Comparison of ENCODE assay signal across 11 cellular contexts in genomic region chr4:32133734-32134133, GRCh38.
DNase-seq lines count a peak whose midpoint lies in the region; TF ChIP-seq lines count a peak whose summit lies in the region.
"Had no signal": no experiment of that assay in that cellular context is flagged by ENCODE, and none has a peak within 500 bp of the region (broad histone marks: within the 10 kb centered on the region; RNA-seq: fewer than 3 reads in every experiment).

No MANE protein-coding gene starts in this region.

- H3K36me3 Mint-ChIP-seq in endodermal cell (ENCODE audit: low read depth) (no peaks in the 10 kb centered on the region), immature natural killer cell (no peaks in the 10 kb centered on the region)
- H3K36me3 Mint-ChIP-seq: CD4-positive, alpha-beta memory T cell had no signal

- H2BK15ac ChIP-seq in neuronal stem cell (ENCODE audit: low read length): no peak overlapping the region

- no peak overlapping the region for H3K23ac ChIP-seq in neuronal stem cell (ENCODE audit: low read depth, low read length, poor library complexity)

- DNase-seq in H7 (peak; percentile 1), NCI-H345 (lab: John Stamatoyannopoulos, UW) (peak; percentile 21), endodermal cell (peak; percentile 60), neuronal stem cell (ENCODE audit: low spot score) (peak; percentile 24), HuH-7.5 (ENCODE audit: low spot score) (no peak), immature natural killer cell (no peak), NCI-H2227 (lab: John Stamatoyannopoulos, UW; ENCODE audit: unreplicated experiment) (no peak)
- DNase-seq: BE2C; CD4-positive, alpha-beta memory T cell; DMS79 had no signal

- no peak for TF ChIP-seq CTCF in endodermal cell (conservative IDR thresholded peaks at IDR 0.05)

- no peaks in the 10 kb centered on the region for H3K79me1 ChIP-seq in neuronal stem cell (ENCODE audit: low read depth, low read length)

- H3K27ac ChIP-seq in endodermal cell (ENCODE audit: low read depth, low read length): no peak overlapping the region
- no peak overlapping the region for H3K27ac ChIP-seq in neuronal stem cell (replicated peaks; ENCODE audit: low read length)
- H3K27ac ChIP-seq: C4-2B had no signal

- H3K27ac Mint-ChIP-seq in endodermal cell: no peak overlapping the region
- no peak overlapping the region for H3K27ac Mint-ChIP-seq in immature natural killer cell
- H3K27ac Mint-ChIP-seq: CD4-positive, alpha-beta memory T cell had no signal

- H3K4me1 ChIP-seq in endodermal cell (ENCODE audit: control insufficient read depth, insufficient read depth, low read length) (no peaks in the 10 kb centered on the region), neuronal stem cell (ENCODE audit: control insufficient read depth in 2 of 2, insufficient read depth in 1 of 2, low read depth in 1 of 2, low read length in 2 of 2) (peaks cover 0 to 3% of the 10 kb centered on the region in 2 donors)
- H3K4me1 ChIP-seq: BE2C had no signal

- H3K9me3 Mint-ChIP-seq in endodermal cell (no peaks in the 10 kb centered on the region), immature natural killer cell (peaks cover 6 to 49% (median 13%) of the 10 kb centered on the region in 6 donors)

- H4K91ac ChIP-seq in neuronal stem cell (ENCODE audit: low read depth, low read length, poor library complexity): no peak overlapping the region

- no peak overlapping the region for H2BK5ac ChIP-seq in neuronal stem cell (ENCODE audit: low read length)

- H3K4me1 Mint-ChIP-seq in endodermal cell (peaks cover 3% of the 10 kb centered on the region), immature natural killer cell (no peaks in the 10 kb centered on the region)
- H3K4me1 Mint-ChIP-seq: CD4-positive, alpha-beta memory T cell had no signal

- H3K4me2 ChIP-seq in neuronal stem cell (ENCODE audit: insufficient read depth, low read length, poor library complexity, severe bottlenecking): no peak overlapping the region

- H3K4me3 Mint-ChIP-seq in endodermal cell (no peak overlapping the region), immature natural killer cell (no peak overlapping the region)
- H3K4me3 Mint-ChIP-seq: CD4-positive, alpha-beta memory T cell had no signal

- no peak overlapping the region for H4K8ac ChIP-seq in neuronal stem cell (ENCODE audit: low read depth, low read length)

- no peaks in the 10 kb centered on the region for H3K27me3 ChIP-seq in H7 (ENCODE audit: control insufficient read depth, insufficient read depth, low read length)
- no peaks in the 10 kb centered on the region for H3K27me3 ChIP-seq in endodermal cell (ENCODE audit: control insufficient read depth, insufficient read depth, low read length, poor library complexity, severe bottlenecking)
- no peaks in the 10 kb centered on the region for H3K27me3 ChIP-seq in neuronal stem cell (ENCODE audit: control insufficient read depth in 3 of 3, insufficient read depth in 3 of 3, low read depth in 1 of 3, low read length in 3 of 3)
- H3K27me3 ChIP-seq: BE2C had no signal

- H2AK5ac ChIP-seq in neuronal stem cell (ENCODE audit: low read depth, low read length): no peak overlapping the region

- no peak overlapping the region for H3K18ac ChIP-seq in neuronal stem cell (ENCODE audit: low read length)

- H3K36me3 ChIP-seq in H7 (replicated peaks; ENCODE audit: control insufficient read depth, insufficient read depth, low read length) (no peaks in the 10 kb centered on the region), endodermal cell (ENCODE audit: control insufficient read depth, insufficient read depth, low read length) (no peaks in the 10 kb centered on the region), neuronal stem cell (replicated peaks in 1 of 2; ENCODE audit: control insufficient read depth in 2 of 2, insufficient read depth in 2 of 2, low read length in 2 of 2) (no peaks in the 10 kb centered on the region)
- H3K36me3 ChIP-seq: BE2C had no signal

- H3K9ac ChIP-seq in endodermal cell (ENCODE audit: extremely low read depth, low read length, poor library complexity, severe bottlenecking) (no peak overlapping the region), neuronal stem cell (ENCODE audit: low read depth, low read length, poor library complexity) (no peak overlapping the region)

- H3K9me3 ChIP-seq in endodermal cell (ENCODE audit: control insufficient read depth, low read length) (no peaks in the 10 kb centered on the region), neuronal stem cell (replicated peaks in 1 of 2; ENCODE audit: control insufficient read depth in 2 of 2, insufficient read depth in 1 of 2, low read depth in 1 of 2, low read length in 2 of 2) (peaks cover 0 to 4% of the 10 kb centered on the region in 2 donors)
- H3K9me3 ChIP-seq: BE2C had no signal

- no peak overlapping the region for H2BK120ac ChIP-seq in neuronal stem cell (ENCODE audit: low read depth, low read length)

- no peak overlapping the region for H3K4ac ChIP-seq in neuronal stem cell (ENCODE audit: low read length)

- H3K4me3 ChIP-seq in H7 (ENCODE audit: insufficient read depth, low read depth, low read length): no peak overlapping the region
- H3K4me3 ChIP-seq in endodermal cell (ENCODE audit: low read length): no peak overlapping the region
- H3K4me3 ChIP-seq in neuronal stem cell (ENCODE audit: low read length in 2 of 2): no peak overlapping the region

- no peak overlapping the region for H2AFZ ChIP-seq in neuronal stem cell (ENCODE audit: low read length)

- H3K14ac ChIP-seq in neuronal stem cell (ENCODE audit: low read length): no peak overlapping the region

- no peaks in the 10 kb centered on the region for H3K27me3 Mint-ChIP-seq in endodermal cell (ENCODE audit: insufficient read depth)
- peaks cover 0 to 2% (median 2%) of the 10 kb centered on the region in 3 donors for H3K27me3 Mint-ChIP-seq in immature natural killer cell (ENCODE audit: low read depth in 3 of 3)
- H3K27me3 Mint-ChIP-seq: CD4-positive, alpha-beta memory T cell had no signal

- no peak overlapping the region for H2BK12ac ChIP-seq in neuronal stem cell (ENCODE audit: low read length)

Comparison
In these comparisons a context has a peak if more than half of its experiments do, and no peak if none do; other contexts are left out.
1. DNase-seq: peak in H7 (single experiment), NCI-H345 (single experiment), endodermal cell (single experiment) and neuronal stem cell (single experiment); none in HuH-7.5 (single experiment), immature natural killer cell (0 of 3) and NCI-H2227 (single experiment).